Comparison of ENCODE assay signal across 19 cellular contexts in the genomic region with DNA sequence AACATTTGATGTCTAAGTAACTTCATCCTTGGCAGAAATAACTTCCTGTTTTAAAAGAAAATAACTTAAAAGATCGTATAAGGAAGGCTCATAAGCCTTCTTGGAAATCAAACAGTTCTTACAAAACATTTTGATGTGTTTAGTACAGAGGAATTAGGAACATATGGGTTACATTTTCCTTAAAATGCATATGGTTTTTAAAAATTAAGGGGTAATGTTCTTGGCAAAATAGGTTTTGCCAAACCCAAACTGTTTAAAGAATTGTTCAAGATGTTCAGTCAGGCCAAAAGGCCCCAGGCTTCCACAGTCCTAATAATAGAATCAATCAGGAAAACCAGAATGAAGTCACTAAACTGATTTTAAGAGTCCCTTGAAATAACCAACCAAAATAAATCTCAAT.
"Had no signal": no experiment of that assay in that cellular context is flagged by ENCODE, and none has a peak within 500 bp of the region (broad histone marks: within the 10 kb centered on the region; RNA-seq: fewer than 3 reads in every experiment).

No MANE protein-coding gene starts in this region.

- H3K27me3 ChIP-seq: dorsolateral prefrontal cortex, esophagus muscularis mucosa, foreskin keratinocyte, gastroesophageal sphincter, heart left ventricle, hepatocyte, left lung had no signal

- H3K4me3 Mint-ChIP-seq: naive thymus-derived CD4-positive, alpha-beta T cell; natural killer cell had no signal

- H3K36me3 ChIP-seq: esophagus muscularis mucosa, gastroesophageal sphincter, heart left ventricle, left lung, lower lobe of right lung had no signal

- H3K9me3 ChIP-seq: esophagus muscularis mucosa, gastroesophageal sphincter, heart left ventricle, left lung, lower lobe of right lung had no signal

- H3K4me3 ChIP-seq: coronary artery, dorsolateral prefrontal cortex, esophagus muscularis mucosa, gastroesophageal sphincter, heart left ventricle, hepatocyte, left lung, lower lobe of right lung had no signal

- H3K4me1 ChIP-seq: foreskin keratinocyte, gastroesophageal sphincter, heart left ventricle, left lung, lower lobe of right lung had no signal

- H3K27me3 Mint-ChIP-seq: naive thymus-derived CD4-positive, alpha-beta T cell had no signal

- H3K27ac ChIP-seq: coronary artery, dorsolateral prefrontal cortex, esophagus muscularis mucosa, foreskin keratinocyte, gastroesophageal sphincter, heart left ventricle, left lung, lower lobe of right lung had no signal

- H3K4me2 ChIP-seq: hepatocyte had no signal

- H3K36me3 Mint-ChIP-seq: naive thymus-derived CD4-positive, alpha-beta T cell had no signal

- H3K4me1 Mint-ChIP-seq: naive thymus-derived CD4-positive, alpha-beta T cell; natural killer cell had no signal

- H3K27ac Mint-ChIP-seq: naive thymus-derived CD4-positive, alpha-beta T cell; natural killer cell had no signal

- DNase-seq: dermis blood vessel endothelial cell; dorsolateral prefrontal cortex; effector CD4-positive, alpha-beta T cell; effector memory CD4-positive, alpha-beta T cell; foreskin keratinocyte; heart left ventricle; hypothalamus; left cardiac atrium; left lung; left ventricle myocardium superior; lower lobe of right lung; mesenchymal stem cell; midbrain; naive thymus-derived CD4-positive, alpha-beta T cell; natural killer cell had no signal
